In genomic region chr7:143884978-143885559, GRCh38 we compare ENCODE assay signal across 8 cellular contexts. TPM values are rescaled to one million over a fixed set of nuclear protein-coding genes. Genes with fewer than 3 reads are reported as not detected.
DNase-seq lines count a peak whose midpoint lies in the region; ATAC-seq and TF ChIP-seq lines count a peak whose summit lies in the region.

No MANE protein-coding gene starts in this region.

- H3K4me3 ChIP-seq in OCI-LY7 (ENCODE audit: low read depth, low read length, poor library complexity, severe bottlenecking): peak overlapping the region; percentile 23
- H3K4me3 ChIP-seq in mesenchymal stem cell (ENCODE audit: insufficient read depth in 1 of 2, low read depth in 1 of 2, low read length in 2 of 2): peak overlapping the region; percentile 68 to 86
- peak overlapping the region; percentile 52 to 58 for H3K4me3 ChIP-seq in testis

- H3K4me1 ChIP-seq in OCI-LY7 (ENCODE audit: insufficient read depth, low read length, poor library complexity, severe bottlenecking) (peaks cover 10% of the 10 kb centered on the region), mesenchymal stem cell (ENCODE audit: control insufficient read depth, insufficient read depth, low read depth, low read length) (peaks cover 4% of the 10 kb centered on the region), testis (peaks cover 5% of the 10 kb centered on the region)

- no peaks in the 10 kb centered on the region for H3K36me3 ChIP-seq in OCI-LY7 (ENCODE audit: insufficient read depth, low read length)
- peaks cover 0 to 3% of the 10 kb centered on the region in 2 experiments for H3K36me3 ChIP-seq in mesenchymal stem cell (ENCODE audit: control insufficient read depth in 1 of 2, insufficient read depth in 2 of 2, low read depth in 1 of 2, low read length in 2 of 2)
- H3K36me3 ChIP-seq in testis (ENCODE audit: low read depth, missing control alignments): no peaks in the 10 kb centered on the region

- H3K9me2 ChIP-seq in OCI-LY7 (ENCODE audit: insufficient read depth, low read length): no peaks in the 10 kb centered on the region

- H3K27me3 Mint-ChIP-seq in endothelial cell (ENCODE audit: unreplicated experiment): peaks cover 2% of the 10 kb centered on the region

- H3K27ac Mint-ChIP-seq in endothelial cell (ENCODE audit: unreplicated experiment): no peak overlapping the region

- peak overlapping the region; percentile 68 to 95 for H3K4ac ChIP-seq in mesenchymal stem cell (ENCODE audit: low read depth in 1 of 2, low read length in 2 of 2)

- DNase-seq in stimulated activated CD4-positive, alpha-beta T cell treated with anti-CD3 and anti-CD28 coated beads, Interleukin-1b, Interleukin-23, amount 100 ng/mL, for 48 hours: peak; percentile 7
- DNase-seq in stimulated activated CD4-positive, alpha-beta T cell treated with anti-CD3 and anti-CD28 coated beads, Interleukin-4, amount 100 ng/mL, for 4 hours: no peak
- DNase-seq in OCI-LY7 (ENCODE audit: low spot score): no peak
- DNase-seq in endothelial cell (ENCODE audit: low spot score): peak; percentile 62
- DNase-seq in mesenchymal stem cell: peak; percentile 79
- DNase-seq in testis: peak; percentile 72
- no peak for DNase-seq in HT-29 (ENCODE audit: low spot score)

- H3K4me1 Mint-ChIP-seq in endothelial cell (ENCODE audit: unreplicated experiment): peaks cover 24% of the 10 kb centered on the region

- no peak overlapping the region for H3K27ac ChIP-seq in OCI-LY7 (ENCODE audit: low read depth, low read length, poor library complexity, severe bottlenecking)
- peak overlapping the region; percentile 44 for H3K27ac ChIP-seq in mesenchymal stem cell (ENCODE audit: low read length, poor library complexity, severe bottlenecking)
- peak overlapping the region; percentile 4 to 28 for H3K27ac ChIP-seq in testis

- no peak for TF ChIP-seq CTCF in OCI-LY7 (conservative IDR thresholded peaks at IDR 0.05; ENCODE audit: low read length)
- no peak for TF ChIP-seq CTCF in endothelial cell (IDR thresholded peaks at IDR 0.05; ENCODE audit: unreplicated experiment)
- no peak for TF ChIP-seq CTCF in testis (IDR thresholded peaks at IDR 0.05)

- H3K79me2 ChIP-seq in OCI-LY7 (ENCODE audit: insufficient read depth, low read depth, low read length): no peaks in the 10 kb centered on the region

- POLR2A ChIA-PET in OCI-LY7 (lab: Charles Lee): interaction anchor here (0.7 to 0.8 kb wide), 2 partner anchors 60 to 84 kb away, joined by 3 to 4 read pairs; no protein-coding TSS in a partner anchor

- H2BK12ac ChIP-seq in mesenchymal stem cell (ENCODE audit: low read length in 2 of 2): no peak overlapping the region

- H3K9me3 Mint-ChIP-seq in endothelial cell (ENCODE audit: unreplicated experiment): no peaks in the 10 kb centered on the region

- peaks cover 7% of the 10 kb centered on the region for H3K36me3 Mint-ChIP-seq in endothelial cell (ENCODE audit: low read depth, unreplicated experiment)

- no peak overlapping the region for H2BK5ac ChIP-seq in mesenchymal stem cell (ENCODE audit: low read depth, low read length, poor library complexity, severe bottlenecking)

- peaks cover 21% of the 10 kb centered on the region for H3K79me1 ChIP-seq in mesenchymal stem cell (replicated peaks; ENCODE audit: low read length, poor library complexity, severe bottlenecking)

- 0 out of 2 replicates have a peak, but pooled peaks cover 4% of the 10 kb centered on the region for H4K20me1 ChIP-seq in OCI-LY7 (ENCODE audit: insufficient read depth, low read length)

- H3K4me2 ChIP-seq in OCI-LY7 (ENCODE audit: low read length) (peak overlapping the region; percentile 46), mesenchymal stem cell (ENCODE audit: low read length, poor library complexity, severe bottlenecking) (peak overlapping the region; percentile 88)

- H2BK120ac ChIP-seq in mesenchymal stem cell (ENCODE audit: low read depth, low read length): peak overlapping the region; percentile 71

- intact Hi-C loops in OCI-LY7 (cut with micrococcal nuclease; ENCODE audit: unreplicated experiment) (no loop called here), testis (cut with DNase I; ENCODE audit: low total_unique reads) (no loop called here)

- peak; percentile 77 for ATAC-seq in HG02885 (IDR thresholded peaks at IDR 0.05; ENCODE audit: poor library complexity, unreplicated experiment)

- H4K8ac ChIP-seq in mesenchymal stem cell (ENCODE audit: low read length): peak overlapping the region; percentile 56

- 2% methylated on average over 21 of the region's 38 CpGs for WGBS in mesenchymal stem cell
- 7 to 17% methylated on average over 28 to 38 of the region's 38 CpGs for WGBS in testis, 2 donors

- H2BK15ac ChIP-seq in mesenchymal stem cell (ENCODE audit: low read depth, poor library complexity, severe bottlenecking): no peak overlapping the region

- no peak overlapping the region for H2AK5ac ChIP-seq in mesenchymal stem cell (ENCODE audit: low read length, severe bottlenecking)

- H3K27me3 ChIP-seq in mesenchymal stem cell (ENCODE audit: control insufficient read depth in 1 of 2, insufficient read depth in 1 of 2, low read length in 2 of 2) (no peaks in the 10 kb centered on the region), testis (no peaks in the 10 kb centered on the region)

- no peak for TF ChIP-seq POLR2A in testis (IDR thresholded peaks at IDR 0.05)

- peak overlapping the region; percentile 90 for H3K4me3 Mint-ChIP-seq in endothelial cell (ENCODE audit: unreplicated experiment)

- peak overlapping the region; percentile 89 for H3K9ac ChIP-seq in mesenchymal stem cell (ENCODE audit: low read length)

- no TSS peak for BruUV-seq in OCI-LY7 (replicated peaks; lab: Mats Ljungman, UMichigan)

- H2AFZ ChIP-seq in OCI-LY7 (ENCODE audit: low read length): no peak overlapping the region
- peak overlapping the region; percentile 60 for H2AFZ ChIP-seq in mesenchymal stem cell (ENCODE audit: low read depth, low read length)

- CTCF ChIA-PET in OCI-LY7 (lab: Charles Lee; ENCODE audit: unreplicated experiment): no interaction called here

- peak overlapping the region; percentile 71 to 80 for H3K18ac ChIP-seq in mesenchymal stem cell (ENCODE audit: low read depth in 1 of 2, low read length in 2 of 2)

- peak overlapping the region; percentile 64 for H4K91ac ChIP-seq in mesenchymal stem cell (ENCODE audit: low read length)

- peak overlapping the region in 1 of 2 experiments; percentile 89 for H3K14ac ChIP-seq in mesenchymal stem cell (ENCODE audit: low read length in 2 of 2)

- H3K9me3 ChIP-seq in OCI-LY7 (ENCODE audit: low read length) (no peaks in the 10 kb centered on the region), mesenchymal stem cell (ENCODE audit: control insufficient read depth, low read length) (peaks cover 8% of the 10 kb centered on the region), testis (no peaks in the 10 kb centered on the region)

- no peak overlapping the region for H3K23ac ChIP-seq in mesenchymal stem cell (ENCODE audit: low read length in 2 of 2)

RNA-seq across cellular contexts. Expression of gene TCAF1, which starts 16.9 kb away (rescaled TPM):
- total RNA-seq in OCI-LY7 (2014; rRNA removed; shearing (Covaris generic)): 1.9 and 3.3 TPM in 2 replicates
- total RNA-seq in OCI-LY7 (2022): 5.5 and 7.0 TPM in 2 replicates
- 79.7 TPM for total RNA-seq in endothelial cell (ENCODE audit: unreplicated experiment)
- polyA plus RNA-seq in mesenchymal stem cell (2013, experiment 1 of 2): 39.5 TPM
- 38.6 TPM for polyA plus RNA-seq in mesenchymal stem cell (2013, experiment 2 of 2)
- total RNA-seq in testis: 10 to 100 TPM; 21.3 to 28.7 TPM
- 6.2 TPM for polyA plus RNA-seq in testis (ENCODE audit: insufficient read depth, low read depth, low replicate concordance)
- total RNA-seq in HT-29 (2014; rRNA removed; shearing (Covaris generic)): 17.4 and 22.4 TPM in 2 replicates

RNA-seq across cellular contexts. Expression of gene OR2F2, which starts 50.0 kb away (rescaled TPM):
- total RNA-seq in OCI-LY7 (2014; rRNA removed; shearing (Covaris generic)): not detected in 2 replicates
- not detected in 2 replicates for total RNA-seq in OCI-LY7 (2022)
- total RNA-seq in endothelial cell (ENCODE audit: unreplicated experiment): not detected
- not detected for polyA plus RNA-seq in mesenchymal stem cell (2013, experiment 1 of 2)
- polyA plus RNA-seq in mesenchymal stem cell (2013, experiment 2 of 2): not detected
- total RNA-seq in testis: 1 to 10 TPM; 1.2 to 3.5 TPM
- polyA plus RNA-seq in testis (ENCODE audit: insufficient read depth, low read depth, low replicate concordance): 0.30 TPM
- total RNA-seq in HT-29 (2014; rRNA removed; shearing (Covaris generic)): not detected in 2 replicates

Comparison
In these comparisons a context has a peak if more than half of its experiments do, and no peak if none do; other contexts are left out.
1. DNase-seq: peak in stimulated activated CD4-positive, alpha-beta T cell treated with anti-CD3 and anti-CD28 coated beads, Interleukin-1b, Interleukin-23, amount 100 ng/mL, for 48 hours (single experiment), endothelial cell (single experiment), mesenchymal stem cell (single experiment) and testis (single experiment); none in stimulated activated CD4-positive, alpha-beta T cell treated with anti-CD3 and anti-CD28 coated beads, Interleukin-4, amount 100 ng/mL, for 4 hours (0 of 2), OCI-LY7 (single experiment) and HT-29 (single experiment).
2. H3K4me3 ChIP-seq: peak in every context shown above with its lines; median percentile 77 in mesenchymal stem cell; 55 in testis; 23 in OCI-LY7.